8 cellular contexts compared by ENCODE assay signal in genomic region chr19:17305517-17306284, GRCh38. TPM values are rescaled to one million over a fixed set of nuclear protein-coding genes. Genes with fewer than 3 reads are reported as not detected.
DNase-seq lines count a peak whose midpoint lies in the region; FAIRE-seq and TF ChIP-seq lines count a peak whose summit lies in the region.

MRPL34 (plus strand) TSS chr19:17305872; CDS start chr19:17305893, 21 bp downstream.

- H3K4me1 ChIP-seq in HAP-1 (peaks cover 10% of the 10 kb centered on the region), MM.1S (ENCODE audit: low read length) (peaks cover 23% of the 10 kb centered on the region), neural progenitor cell (peaks cover 13% of the 10 kb centered on the region), subcutaneous abdominal adipose tissue (ENCODE audit: control insufficient read depth in 5 of 5, insufficient read depth in 5 of 5, low read length in 5 of 5) (peaks cover 9 to 65% (median 49%) of the 10 kb centered on the region in 5 donors)

- H3K36me3 ChIP-seq in HAP-1 (replicated peaks) (no peaks in the 10 kb centered on the region; the same call in 1 of the 2 replicates), MM.1S (replicated peaks; ENCODE audit: insufficient read depth, low read length) (no peaks in the 10 kb centered on the region), neural progenitor cell (no peaks in the 10 kb centered on the region), subcutaneous abdominal adipose tissue (ENCODE audit: control insufficient read depth in 5 of 5, insufficient read depth in 5 of 5, low read length in 5 of 5) (peaks cover 0 to 3% (median 2%) of the 10 kb centered on the region in 5 donors)

- peak; percentile 98 for FAIRE-seq in G401.6 (lab: Jason Lieb, UNC)

- no peaks in the 10 kb centered on the region for H3K9me2 ChIP-seq in MM.1S (replicated peaks; ENCODE audit: insufficient read depth, low read length)

- in situ Hi-C loops in HAP-1 (cut with MboI; ENCODE audit: low sequenced_read_pairs) = no loop called here

- no peaks in the 10 kb centered on the region for H4K20me1 ChIP-seq in MM.1S (ENCODE audit: insufficient read depth, low read length)
- peaks cover 12% of the 10 kb centered on the region for H4K20me1 ChIP-seq in neural progenitor cell (ENCODE audit: low read depth)

- H3K27ac Mint-ChIP-seq in neural progenitor cell = no peak within 1 kb of the TSS

- H3K4me3 ChIP-seq in HAP-1 = peak within 1 kb of the TSS; percentile 79
- H3K4me3 ChIP-seq in MM.1S (ENCODE audit: low read length) = peak within 1 kb of the TSS; percentile 85
- H3K4me3 ChIP-seq in foreskin fibroblast (ENCODE audit: low read depth in 1 of 2, low read length in 2 of 2) = peak within 1 kb of the TSS; percentile 88
- H3K4me3 ChIP-seq in neural progenitor cell = peak within 1 kb of the TSS; percentile 87
- H3K4me3 ChIP-seq in subcutaneous abdominal adipose tissue (ENCODE audit: low read depth in 1 of 5, low read length in 5 of 5) = peak within 1 kb of the TSS; percentile 55 to 86 (median 79)

- H3K36me3 Mint-ChIP-seq in neural progenitor cell = peaks cover 3% of the 10 kb centered on the region

- H3K4me2 ChIP-seq in MM.1S (ENCODE audit: low read depth, low read length) (peak within 1 kb of the TSS; percentile 97), neural progenitor cell (peak within 1 kb of the TSS; percentile 90)

- H3F3A ChIP-seq in MM.1S (ENCODE audit: insufficient read depth, low read length) (peaks cover 24% of the 10 kb centered on the region), neural progenitor cell (ENCODE audit: low read depth) (peaks cover 50% of the 10 kb centered on the region)

- peaks cover 7% of the 10 kb centered on the region for H3K27me3 Mint-ChIP-seq in neural progenitor cell (ENCODE audit: insufficient read depth, low read depth)

- H3K27ac ChIP-seq in MM.1S (ENCODE audit: low read length) (peak within 1 kb of the TSS; percentile 92), neural progenitor cell (no peak within 1 kb of the TSS), subcutaneous abdominal adipose tissue (ENCODE audit: low read depth, low read length) (peak within 1 kb of the TSS; percentile 86)

- H3K4me1 Mint-ChIP-seq in neural progenitor cell = peaks cover 42% of the 10 kb centered on the region

- H3K27me3 ChIP-seq in HAP-1 (ENCODE audit: low read depth) (no peaks in the 10 kb centered on the region), MM.1S (replicated peaks; ENCODE audit: insufficient read depth, low read length) (no peaks in the 10 kb centered on the region), neural progenitor cell (no peaks in the 10 kb centered on the region), subcutaneous abdominal adipose tissue (ENCODE audit: control insufficient read depth in 5 of 5, insufficient read depth in 4 of 5, low read length in 5 of 5) (no peaks in the 10 kb centered on the region)

- peaks cover 33% of the 10 kb centered on the region for H3K79me2 ChIP-seq in MM.1S (ENCODE audit: low read length)
- peaks cover 22% of the 10 kb centered on the region for H3K79me2 ChIP-seq in neural progenitor cell (ENCODE audit: low read depth)

- peak within 1 kb of the TSS; percentile 85 for H2AFZ ChIP-seq in MM.1S (ENCODE audit: low read length)
- peak within 1 kb of the TSS; percentile 77 for H2AFZ ChIP-seq in neural progenitor cell (replicated peaks)

- H3K9ac ChIP-seq in MM.1S (ENCODE audit: low read length) (peak within 1 kb of the TSS; percentile 85), neural progenitor cell (peak within 1 kb of the TSS; percentile 8), subcutaneous abdominal adipose tissue (ENCODE audit: low read length in 5 of 5) (peak within 1 kb of the TSS; percentile 48 to 89 (median 81))

- H3K9me3 Mint-ChIP-seq in neural progenitor cell = no peaks in the 10 kb centered on the region

- peak within 1 kb of the TSS; percentile 91 for H3K4me3 Mint-ChIP-seq in neural progenitor cell

- TF ChIP-seq CTCF in MM.1S (IDR thresholded peaks at IDR 0.05; ENCODE audit: low read length) (peak; percentile 93), foreskin fibroblast (IDR thresholded peaks at IDR 0.05; ENCODE audit: low read depth, low read length) (peak; percentile 78), neural progenitor cell (IDR thresholded peaks at IDR 0.05) (peak; percentile 76)

- H3K9me3 ChIP-seq in HAP-1 (no peaks in the 10 kb centered on the region), MM.1S (replicated peaks; ENCODE audit: insufficient read depth, low read length) (no peaks in the 10 kb centered on the region), neural progenitor cell (ENCODE audit: low read depth) (no peaks in the 10 kb centered on the region), subcutaneous abdominal adipose tissue (ENCODE audit: control insufficient read depth in 5 of 5, low read length in 5 of 5) (no peaks in the 10 kb centered on the region)

- DNase-seq in HAP-1 (ENCODE audit: low spot score in 2 of 2) = peak; percentile 98 to 99
- DNase-seq in MM.1S = peak; percentile 100
- DNase-seq in SIG-M5 treated with dmso at 0.1 percent for 504 hours (lab: John Stamatoyannopoulos, UW; ENCODE audit: unreplicated experiment) = peak; percentile 98
- peak; percentile 87 for DNase-seq in activated gamma-delta T cell treated with anti-CD3 and anti-CD28 coated beads, Interleukin-2, amount 50 U/mL, for 16 hours (ENCODE audit: low read depth)
- DNase-seq in foreskin fibroblast = peak; percentile 99 to 100
- peak; percentile 100 for DNase-seq in neural progenitor cell (ENCODE audit: low spot score)

RNA-seq across cellular contexts. Expression of gene MRPL34, which starts in this region (rescaled TPM):
- total RNA-seq in neural progenitor cell (ENCODE audit: low replicate concordance) = 25.9 and 38.8 TPM in 2 replicates

Comparison
In these comparisons a context has a peak if more than half of its experiments do, and no peak if none do; other contexts are left out.
1. H3K9ac ChIP-seq: peak in every context shown above with its lines; median percentile 85 in MM.1S; 81 in subcutaneous abdominal adipose tissue; 8 in neural progenitor cell.